In the genomic region with DNA sequence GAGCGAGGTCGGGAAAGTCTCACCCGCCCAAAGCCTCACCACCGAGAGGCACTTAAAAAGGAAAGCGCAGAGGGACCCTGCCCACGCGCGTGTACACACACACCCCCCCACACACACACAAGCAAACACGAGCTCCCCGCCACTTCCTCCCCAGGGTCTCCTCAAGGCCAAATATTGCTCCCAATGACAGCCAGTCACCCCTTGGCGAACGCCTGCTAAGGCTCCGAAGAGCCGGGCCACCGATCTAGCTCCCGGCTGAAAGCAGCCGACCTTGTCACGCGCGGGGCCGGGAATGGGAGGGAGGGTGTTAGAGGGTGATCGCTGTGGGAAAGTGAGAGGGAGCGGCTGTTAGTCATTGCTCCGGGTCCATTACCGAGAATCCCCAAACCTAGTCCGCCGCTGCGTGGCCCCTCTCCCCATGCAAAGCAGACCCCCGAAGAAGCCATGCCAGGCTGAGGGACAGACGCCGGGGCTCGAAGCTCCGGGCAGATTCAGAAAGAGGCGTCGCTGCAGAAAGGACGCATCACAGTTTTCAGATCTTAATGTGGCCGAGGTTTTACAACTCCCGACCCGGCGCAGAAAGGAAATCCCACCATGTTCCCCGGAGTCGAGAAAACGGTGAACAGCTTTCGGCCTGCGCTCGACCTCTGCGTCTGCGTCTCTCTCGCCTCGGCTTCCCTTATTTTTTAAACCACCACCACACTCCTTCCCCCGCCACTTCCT, we compare ENCODE assay signal across 8 cellular contexts. TPM values are rescaled to one million over a fixed set of nuclear protein-coding genes. Genes with fewer than 3 reads are reported as not detected.
DNase-seq lines count a peak whose midpoint lies in the region; ATAC-seq and TF ChIP-seq lines count a peak whose summit lies in the region.

No MANE protein-coding gene starts in this region.

- H3K36me3 ChIP-seq in left lung = no peaks in the 10 kb centered on the region
- H3K36me3 ChIP-seq in testis (ENCODE audit: low read depth, missing control alignments) = no peaks in the 10 kb centered on the region

- peaks cover 4 to 31% of the 10 kb centered on the region in 2 donors for H3K4me1 ChIP-seq in left lung
- H3K4me1 ChIP-seq in testis = peaks cover 16% of the 10 kb centered on the region

- DNase-seq in NCI-H1105 treated with DMSO at 0.1 percent for 48 hours (lab: John Stamatoyannopoulos, UW) (peak; percentile 35), NCI-H1105 (lab: John Stamatoyannopoulos, UW) (no peak), NCI-H1694 treated with DMSO at 0.1 percent for 48 hours (lab: John Stamatoyannopoulos, UW) (peak; percentile 51), cerebellar cortex (ENCODE audit: low spot score) (peak; percentile 48), left lung (peak; percentile 49 to 80), testis (no peak)

- TF ChIP-seq POLR2A in testis (IDR thresholded peaks at IDR 0.05) = no peak

- H3K27me3 ChIP-seq in left lung (peaks cover 7 to 79% of the 10 kb centered on the region in 2 donors), testis (no peaks in the 10 kb centered on the region)

- H3K27ac ChIP-seq in left lung (peak overlapping the region; percentile 83 to 91), testis (peak overlapping the region in 1 of 2 donors; percentile 73)

- peak; percentile 5 for ATAC-seq in left lung
- ATAC-seq in GM21717 (IDR thresholded peaks at IDR 0.05; ENCODE audit: unreplicated experiment) = no peak
- no peak for ATAC-seq in GM21619 (IDR thresholded peaks at IDR 0.05; ENCODE audit: unreplicated experiment)

- WGBS in testis, 2 donors = 0 to 1% methylated on average over 35 to 51 of the region's 51 CpGs

- intact Hi-C loops in left lung (cut with DNase I) (no loop called here), testis (cut with DNase I; ENCODE audit: low total_unique reads) (no loop called here)

- TF ChIP-seq CTCF in left lung (IDR thresholded peaks at IDR 0.05) (no peak), testis (IDR thresholded peaks at IDR 0.05) (no peak)

- H3K9me3 ChIP-seq in left lung (no peaks in the 10 kb centered on the region), testis (no peaks in the 10 kb centered on the region)

- H3K4me3 ChIP-seq in left lung (peak overlapping the region; percentile 52 to 61), testis (peak overlapping the region; percentile 52 to 54)

RNA-seq across cellular contexts. Expression of a gene that starts 2.6 kb away (rescaled TPM):
- total RNA-seq in left lung (10 to 100 TPM; 14.0 to 39.3 TPM), testis (1 to 10 TPM; 2.0 to 3.5 TPM)
- 8.4 TPM for polyA plus RNA-seq in testis (ENCODE audit: insufficient read depth, low read depth, low replicate concordance)

Comparison
In these comparisons a context has a peak if more than half of its experiments do, and no peak if none do; other contexts are left out.
1. DNase-seq: peak in NCI-H1105 treated with DMSO at 0.1 percent for 48 hours (single experiment), NCI-H1694 treated with DMSO at 0.1 percent for 48 hours (single experiment), cerebellar cortex (single experiment) and left lung (2 of 2); none in NCI-H1105 (single experiment) and testis (single experiment).